11 cellular contexts compared by ENCODE assay signal in the genomic region with DNA sequence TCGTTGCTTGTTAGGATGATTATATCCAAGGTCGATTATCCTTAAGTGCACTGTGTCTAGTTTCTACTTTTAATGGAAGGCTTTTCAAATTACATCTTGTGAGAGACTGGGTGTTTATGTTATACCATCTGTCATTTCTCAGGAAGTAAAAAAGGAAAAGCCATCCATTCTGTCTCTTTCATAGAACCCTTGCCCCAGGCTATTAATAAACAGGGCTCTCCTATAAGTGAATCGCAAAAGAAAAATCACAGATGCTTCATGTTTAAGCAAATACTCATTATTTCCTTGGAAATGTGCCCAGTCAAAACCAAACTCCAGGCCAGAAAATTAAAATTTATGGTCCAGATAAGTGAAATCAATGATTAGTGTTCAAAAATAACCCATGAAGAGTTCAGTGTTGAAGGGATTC.
DNase-seq lines count a peak whose midpoint lies in the region; FAIRE-seq and TF ChIP-seq lines count a peak whose summit lies in the region.
"Had no signal": no experiment of that assay in that cellular context is flagged by ENCODE, and none has a peak within 500 bp of the region (broad histone marks: within the 10 kb centered on the region; RNA-seq: fewer than 3 reads in every experiment).

No MANE protein-coding gene starts in this region.

- no peaks in the 10 kb centered on the region for H3K27me3 Mint-ChIP-seq in nephron (ENCODE audit: low read depth)

- H3K9me3 ChIP-seq in WERI-Rb-1 (ENCODE audit: severe bottlenecking), result no peaks in the 10 kb centered on the region

- peak overlapping the region; percentile 89 to 96 (median 91) for H3K27ac Mint-ChIP-seq in nephron

- H3K36me3 ChIP-seq in WERI-Rb-1, result no peaks in the 10 kb centered on the region

- H3K4me3 ChIP-seq in WERI-Rb-1 (ENCODE audit: low read depth, low read length), result peak overlapping the region; percentile 19

- peak overlapping the region; percentile 78 for H3K27ac ChIP-seq in WERI-Rb-1

- no peaks in the 10 kb centered on the region for H3K36me3 Mint-ChIP-seq in nephron (ENCODE audit: low read depth)

- no peaks in the 10 kb centered on the region for H3K9me3 Mint-ChIP-seq in nephron

- no peak for TF ChIP-seq CTCF in WERI-Rb-1 (IDR thresholded peaks at IDR 0.05; ENCODE audit: low read depth, low read length)
- TF ChIP-seq CTCF in nephron (IDR thresholded peaks at IDR 0.05; ENCODE audit: unreplicated experiment in 3 of 3), result no peak

- peak overlapping the region in 2 of 3 experiments; percentile 6 to 39 for H3K4me3 Mint-ChIP-seq in nephron

- FAIRE-seq in GM19239 (lab: Jason Lieb, UNC), result no peak
- FAIRE-seq: G401.6 had no signal

- no peaks in the 10 kb centered on the region for H3K27me3 ChIP-seq in WERI-Rb-1 (ENCODE audit: insufficient read depth, low read depth, severe bottlenecking)

- DNase-seq in EL, result peak; percentile 82
- peak; percentile 15 to 55 for DNase-seq in NCI-H1930 (lab: John Stamatoyannopoulos, UW)
- DNase-seq in WERI-Rb-1, result no peak
- no peak for DNase-seq in SIG-M5 treated with dmso at 0.1 percent for 504 hours (lab: John Stamatoyannopoulos, UW; ENCODE audit: unreplicated experiment)
- no peak for DNase-seq in 8988T
- no peak for DNase-seq in GM19239 (ENCODE audit: insufficient read length, low spot score)
- DNase-seq in activated CD4-positive, alpha-beta T cell treated with anti-CD3 and anti-CD28 coated beads for 48 hours, result no peak
- DNase-seq: activated effector memory CD4-positive, alpha-beta T cell treated with Interleukin-2 at 50 U/mL for 16 hours; NCI-H774 had no signal

- peaks cover 24% of the 10 kb centered on the region for H3K4me1 Mint-ChIP-seq in nephron

Comparison
In these comparisons a context has a peak if more than half of its experiments do, and no peak if none do; other contexts are left out.
1. DNase-seq: peak in EL (single experiment) and NCI-H1930 (2 of 2); none in WERI-Rb-1 (single experiment), SIG-M5 treated with dmso at 0.1 percent for 504 hours (single experiment), 8988T (single experiment), GM19239 (single experiment) and activated CD4-positive, alpha-beta T cell treated with anti-CD3 and anti-CD28 coated beads for 48 hours (single experiment).